Comparison of ENCODE assay signal across 2 cellular contexts in genomic region chr1:53883600-53883999, GRCh38. TPM values are rescaled to one million over a fixed set of nuclear protein-coding genes. Genes with fewer than 3 reads are reported as not detected.
"Had no signal": no experiment of that assay in that cellular context is flagged by ENCODE, and none has a peak within 500 bp of the region (broad histone marks: within the 10 kb centered on the region; RNA-seq: fewer than 3 reads in every experiment).

No MANE protein-coding gene starts in this region.

RNA-seq across cellular contexts. Expression of gene DIO1, which starts 10.4 kb away (rescaled TPM):
- total RNA-seq: G401, GM12878 had no signal
